Comparison of ENCODE assay signal across 24 cellular contexts in the genomic region with DNA sequence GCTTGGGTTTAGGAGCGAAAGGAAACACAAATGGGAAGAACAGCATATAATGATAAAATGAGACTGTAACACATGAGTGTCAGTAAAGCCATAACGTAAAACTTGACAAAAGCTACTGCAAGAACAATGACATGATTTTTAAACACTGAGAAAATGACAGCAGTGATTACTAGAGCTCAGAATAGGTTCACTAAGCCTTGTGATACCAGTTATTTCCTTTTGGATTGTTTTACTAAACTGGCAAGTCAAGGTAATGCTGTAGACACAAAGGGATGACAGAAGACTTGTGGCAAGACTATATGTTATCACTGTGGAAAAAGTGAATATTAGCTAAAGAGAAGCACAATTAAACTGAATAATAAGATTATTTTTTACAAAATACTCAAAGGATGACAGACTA. TPM values are rescaled to one million over a fixed set of nuclear protein-coding genes. Genes with fewer than 3 reads are reported as not detected.
A peak's percentile ranks its signal among the peaks of the same experiment; 100 is the strongest.
DNase-seq lines count a peak whose midpoint lies in the region; ATAC-seq, FAIRE-seq and TF ChIP-seq lines count a peak whose summit lies in the region.
"Had no signal": no experiment of that assay in that cellular context is flagged by ENCODE, and none has a peak within 500 bp of the region (broad histone marks: within the 10 kb centered on the region; RNA-seq: fewer than 3 reads in every experiment).

No MANE protein-coding gene starts in this region.

- peak overlapping the region; percentile 13 for H3K27ac Mint-ChIP-seq in activated naive CD4-positive, alpha-beta T cell treated with anti-CD3 and anti-CD28 coated beads for 36 hours
- no peak overlapping the region for H3K27ac Mint-ChIP-seq in activated naive CD4-positive, alpha-beta T cell treated with anti-CD3 and anti-CD28 coated beads, Interleukin-2, amount 50 U/mL, for 72 hours
- H3K27ac Mint-ChIP-seq in HFFc6, result peak overlapping the region; percentile 70

- no peak for ATAC-seq in activated naive CD4-positive, alpha-beta T cell treated with anti-CD3 and anti-CD28 coated beads, Interleukin-2, amount 50 U/mL, for 72 hours
- no peak for ATAC-seq in body of pancreas
- ATAC-seq: left lobe of liver, PC-3 had no signal

- H3K27ac ChIP-seq in endothelial cell of umbilical vein (ENCODE audit: insufficient read depth, low read depth, low read length), result peak overlapping the region; percentile 81
- peak overlapping the region in 7 of 8 donors; percentile 23 to 94 (median 92) for H3K27ac ChIP-seq in spleen
- peak overlapping the region in 1 of 4 donors; percentile 55 for H3K27ac ChIP-seq in body of pancreas
- H3K27ac ChIP-seq: esophagus muscularis mucosa, prostate gland, SJSA1 had no signal

- H3K9me3 ChIP-seq in endothelial cell of umbilical vein (replicated peaks; ENCODE audit: control insufficient read depth, insufficient read depth, low read length), result no peaks in the 10 kb centered on the region
- no peaks in the 10 kb centered on the region for H3K9me3 ChIP-seq in spleen
- no peaks in the 10 kb centered on the region for H3K9me3 ChIP-seq in body of pancreas
- H3K9me3 ChIP-seq: esophagus muscularis mucosa, prostate gland, SJSA1, tibial nerve had no signal

- no peak for DNase-seq in activated naive CD4-positive, alpha-beta T cell treated with anti-CD3 and anti-CD28 coated beads for 36 hours
- DNase-seq in activated naive CD4-positive, alpha-beta T cell treated with anti-CD3 and anti-CD28 coated beads, Interleukin-2, amount 50 U/mL, for 72 hours (ENCODE audit: low spot score in 2 of 2), result no peak
- DNase-seq in HFFc6 (no peak), endothelial cell of umbilical vein (ENCODE audit: low read depth, low spot score) (peak; percentile 54), spleen (no peak), body of pancreas (no peak), NCI-H128 (lab: John Stamatoyannopoulos, UW; ENCODE audit: unreplicated experiment) (no peak)
- no peak for DNase-seq in stimulated activated naive CD4-positive, alpha-beta T cell treated with Interleukin-2 at 50 U/mL for 16 hours (lab: John Stamatoyannopoulos, UW)
- DNase-seq: activated CD4-positive, CD25-positive, alpha-beta regulatory T cell; activated CD8-positive, alpha-beta memory T cell treated with anti-CD3 and anti-CD28 coated beads, Interleukin-2, amount 50 U/mL, for 4 hours; activated naive CD4-positive, alpha-beta T cell treated with Interleukin-2 at 50 U/mL for 16 hours; EL; PC-3; stimulated activated CD4-positive, alpha-beta T cell treated with anti-CD3 and anti-CD28 coated beads, Interleukin-12 subunit alpha, Interleukin-12 subunit beta, amount 100 ng/mL, for 4 hours had no signal

- POLR2A ChIA-PET in endothelial cell of umbilical vein (lab: Charles Lee), result no interaction called here

- H3K4me1 ChIP-seq in endothelial cell of umbilical vein (ENCODE audit: control insufficient read depth, extremely low read depth, insufficient read depth, low read length) (peaks cover 46% of the 10 kb centered on the region), spleen (peaks cover 32 to 87% (median 66%) of the 10 kb centered on the region in 6 donors), body of pancreas (peaks cover 49% of the 10 kb centered on the region)
- H3K4me1 ChIP-seq: prostate gland had no signal

- WGBS in spleen, 5 donors, result 63 to 76% (median 72%) methylated on average over 2 of the region's 2 CpGs
- 70 to 71% methylated on average over 2 of the region's 2 CpGs for WGBS in body of pancreas, 2 donors

- H3K4me2 ChIP-seq in endothelial cell of umbilical vein (ENCODE audit: insufficient read depth, low read length), result peak overlapping the region; percentile 81

- CTCF ChIA-PET in activated naive CD4-positive, alpha-beta T cell treated with anti-CD3 and anti-CD28 coated beads for 36 hours (lab: Charles Lee), result interaction anchor here (0.6 to 3.7 kb wide), 6 partner anchors 8 to 361 kb away, joined by 3 to 19 read pairs (median 4); a partner anchor contains a TSS
- CTCF ChIA-PET in endothelial cell of umbilical vein (lab: Charles Lee), result interaction anchor here (1.0 to 3.9 kb wide), 6 partner anchors 9 to 767 kb away, joined by 3 to 18 read pairs (median 4); no protein-coding TSS in a partner anchor

- H3K36me3 Mint-ChIP-seq in activated naive CD4-positive, alpha-beta T cell treated with anti-CD3 and anti-CD28 coated beads for 36 hours (ENCODE audit: low read depth), result peaks cover 19% of the 10 kb centered on the region
- H3K36me3 Mint-ChIP-seq in activated naive CD4-positive, alpha-beta T cell treated with anti-CD3 and anti-CD28 coated beads, Interleukin-2, amount 50 U/mL, for 72 hours, result peaks cover 0 to 8% of the 10 kb centered on the region in 2 donors
- H3K36me3 Mint-ChIP-seq in HFFc6 (ENCODE audit: low read depth), result peaks cover 34% of the 10 kb centered on the region

- intact Hi-C loops in activated naive CD4-positive, alpha-beta T cell treated with anti-CD3 and anti-CD28 coated beads for 36 hours (cut with micrococcal nuclease), result no loop called here
- intact Hi-C loops in endothelial cell of umbilical vein (cut with micrococcal nuclease), result no loop called here
- intact Hi-C loops in spleen (cut with DNase I; ENCODE audit: low total_unique reads), result no loop called here
- intact Hi-C loops in body of pancreas (cut with DNase I), result no loop called here

- no peaks in the 10 kb centered on the region for H3K9me1 ChIP-seq in endothelial cell of umbilical vein (replicated peaks; ENCODE audit: control insufficient read depth, extremely low read depth, insufficient read depth, low read length)

- peaks cover 80% of the 10 kb centered on the region for H3K79me2 ChIP-seq in endothelial cell of umbilical vein (ENCODE audit: control insufficient read depth, insufficient read depth, low read length)

- no peak for FAIRE-seq in endothelial cell of umbilical vein (lab: Jason Lieb, UNC)
- FAIRE-seq: GM19239, H54 had no signal

- H3K27me3 ChIP-seq in endothelial cell of umbilical vein (ENCODE audit: control insufficient read depth in 2 of 2, insufficient read depth in 2 of 2, low read length in 2 of 2), result no peaks in the 10 kb centered on the region
- H3K27me3 ChIP-seq in spleen (replicated peaks in 1 of 7), result no peaks in the 10 kb centered on the region
- H3K27me3 ChIP-seq in body of pancreas, result no peaks in the 10 kb centered on the region
- H3K27me3 ChIP-seq: esophagus muscularis mucosa, SJSA1, tibial nerve had no signal

- H4K20me1 ChIP-seq in endothelial cell of umbilical vein (replicated peaks; ENCODE audit: control insufficient read depth, extremely low read depth, insufficient read depth, low read length), result no peaks in the 10 kb centered on the region

- H3K36me3 ChIP-seq in endothelial cell of umbilical vein (ENCODE audit: control insufficient read depth in 2 of 2, extremely low read depth in 1 of 2, insufficient read depth in 2 of 2, low read length in 2 of 2) (peaks cover 11 to 16% of the 10 kb centered on the region in 2 experiments), spleen (peaks cover 2 to 47% (median 37%) of the 10 kb centered on the region in 6 donors), body of pancreas (replicated peaks in 1 of 2; ENCODE audit: insufficient read depth in 1 of 2, low read depth in 2 of 2) (peaks cover 10 to 14% of the 10 kb centered on the region in 2 donors)
- H3K36me3 ChIP-seq: prostate gland had no signal

- no peaks in the 10 kb centered on the region for H3K27me3 Mint-ChIP-seq in activated naive CD4-positive, alpha-beta T cell treated with anti-CD3 and anti-CD28 coated beads for 36 hours (ENCODE audit: low read depth)
- no peaks in the 10 kb centered on the region; the same call in 1 of the 2 replicates for H3K27me3 Mint-ChIP-seq in HFFc6 (ENCODE audit: insufficient read depth)

- TF ChIP-seq CTCF in HFFc6 (IDR thresholded peaks at IDR 0.05) (no peak), endothelial cell of umbilical vein (IDR thresholded peaks at IDR 0.05; ENCODE audit: extremely low read depth in 1 of 2, insufficient read depth in 1 of 2, low read depth in 1 of 2, low read length in 2 of 2) (no peak), spleen (IDR thresholded peaks at IDR 0.05 in 8 of 11, conservative IDR thresholded peaks at IDR 0.05 in 3 of 11) (no peak), body of pancreas (IDR thresholded peaks at IDR 0.05) (no peak)

- peak overlapping the region; percentile 57 for H3K9ac ChIP-seq in endothelial cell of umbilical vein (replicated peaks; ENCODE audit: extremely low read depth, insufficient read depth, low read length)

- H3K4me3 Mint-ChIP-seq in activated naive CD4-positive, alpha-beta T cell treated with anti-CD3 and anti-CD28 coated beads for 36 hours, result no peak overlapping the region
- H3K4me3 Mint-ChIP-seq in HFFc6, result no peak overlapping the region

- H2AFZ ChIP-seq in endothelial cell of umbilical vein (ENCODE audit: low read depth, low read length), result no peak overlapping the region

- H3K4me1 Mint-ChIP-seq in activated naive CD4-positive, alpha-beta T cell treated with anti-CD3 and anti-CD28 coated beads for 36 hours (ENCODE audit: low read depth), result peaks cover 54% of the 10 kb centered on the region
- peaks cover 80% of the 10 kb centered on the region for H3K4me1 Mint-ChIP-seq in HFFc6 (ENCODE audit: low read depth)

- TF ChIP-seq POLR2A in endothelial cell of umbilical vein (IDR thresholded peaks at IDR 0.05; ENCODE audit: low read depth, low read length) (no peak), spleen (IDR thresholded peaks at IDR 0.05) (no peak), body of pancreas (IDR thresholded peaks at IDR 0.05) (no peak)

- dilution Hi-C loops in endothelial cell of umbilical vein (cut with MboI; ENCODE audit: extremely low pct_ligation_motif_present, low sequenced_read_pairs), result no loop called here

- H3K4me3 ChIP-seq in endothelial cell of umbilical vein (replicated peaks in 1 of 3; ENCODE audit: insufficient read depth in 1 of 3, low read depth in 1 of 3, low read length in 3 of 3) (no peak overlapping the region), spleen (peak overlapping the region in 1 of 8 donors; percentile 76), body of pancreas (no peak overlapping the region)
- H3K4me3 ChIP-seq: esophagus muscularis mucosa, prostate gland, SJSA1, tibial nerve had no signal

- BruUV-seq in endothelial cell of umbilical vein (replicated peaks; lab: Mats Ljungman, UMichigan), result no TSS peak

- no peaks in the 10 kb centered on the region for H3K9me3 Mint-ChIP-seq in activated naive CD4-positive, alpha-beta T cell treated with anti-CD3 and anti-CD28 coated beads for 36 hours
- no peaks in the 10 kb centered on the region for H3K9me3 Mint-ChIP-seq in activated naive CD4-positive, alpha-beta T cell treated with anti-CD3 and anti-CD28 coated beads, Interleukin-2, amount 50 U/mL, for 72 hours
- H3K9me3 Mint-ChIP-seq in HFFc6, result no peaks in the 10 kb centered on the region

RNA-seq across cellular contexts. Expression of a gene that starts 12.7 kb away (rescaled TPM):
- 10 to 100 TPM; 74.2 to 75.0 TPM for total RNA-seq in activated naive CD4-positive, alpha-beta T cell treated with anti-CD3 and anti-CD28 coated beads for 36 hours
- 100 to 1,000 TPM in 1 of 2 donors, 10 to 100 TPM in 1; 90.0 to 128 TPM for total RNA-seq in activated naive CD4-positive, alpha-beta T cell treated with anti-CD3 and anti-CD28 coated beads, Interleukin-2, amount 50 U/mL, for 72 hours
- 100 to 1,000 TPM; 124 to 156 (median 144) TPM for total RNA-seq in HFFc6 (2021; fragmentation: NEBNext Ultra II Directional; extraction: Animal tissue kit (Norgen Biotek cat#: 25700))
- total RNA-seq in endothelial cell of umbilical vein, result 119 and 127 TPM in 2 replicates
- polyA plus RNA-seq in endothelial cell of umbilical vein, result 55.5 and 62.1 TPM in 2 replicates
- 85.7 and 94.7 TPM in 2 replicates for polyA plus RNA-seq in endothelial cell of umbilical vein (2011; cell fraction: cytosol; rRNA removed)
- 50.5 and 61.4 TPM in 2 replicates for polyA plus RNA-seq in endothelial cell of umbilical vein (2011; cell fraction: nucleus; rRNA removed)
- 107 and 142 TPM in 2 replicates for polyA plus RNA-seq in endothelial cell of umbilical vein (2012)
- 174 and 175 TPM in 2 replicates for polyA minus RNA-seq in endothelial cell of umbilical vein
- polyA minus RNA-seq in endothelial cell of umbilical vein (2011; cell fraction: cytosol; rRNA and poly(A)+ RNA removed), result 79.4 TPM
- polyA minus RNA-seq in endothelial cell of umbilical vein (2011; cell fraction: nucleus; rRNA and poly(A)+ RNA removed), result 39.6 and 56.8 TPM in 2 replicates
- 100 to 1,000 TPM; 196 to 352 (median 292) TPM for total RNA-seq in spleen
- 10 to 100 TPM; 39.3 to 91.2 (median 63.6) TPM for polyA plus RNA-seq in spleen
- total RNA-seq in body of pancreas, result 10 to 100 TPM; 60.2 to 80.1 TPM

RNA-seq across cellular contexts. Expression of a gene that starts 28.3 kb away (rescaled TPM):
- total RNA-seq in activated naive CD4-positive, alpha-beta T cell treated with anti-CD3 and anti-CD28 coated beads for 36 hours, result not detected
- total RNA-seq in activated naive CD4-positive, alpha-beta T cell treated with anti-CD3 and anti-CD28 coated beads, Interleukin-2, amount 50 U/mL, for 72 hours, result not detected
- under 1 TPM in 1 of 6 experiments, not detected in 5; 0.65 TPM for total RNA-seq in HFFc6 (2021; fragmentation: NEBNext Ultra II Directional; extraction: Animal tissue kit (Norgen Biotek cat#: 25700))
- total RNA-seq in endothelial cell of umbilical vein, result not detected in 2 replicates
- polyA plus RNA-seq in endothelial cell of umbilical vein, result not detected in 2 replicates
- not detected in 2 replicates for polyA plus RNA-seq in endothelial cell of umbilical vein (2011; cell fraction: cytosol; rRNA removed)
- not detected in 2 replicates for polyA plus RNA-seq in endothelial cell of umbilical vein (2011; cell fraction: nucleus; rRNA removed)
- polyA plus RNA-seq in endothelial cell of umbilical vein (2012), result 0.79 TPM in 1 of 2 replicates, not detected in the other
- not detected in 2 replicates for polyA minus RNA-seq in endothelial cell of umbilical vein
- polyA minus RNA-seq in endothelial cell of umbilical vein (2011; cell fraction: cytosol; rRNA and poly(A)+ RNA removed), result not detected
- polyA minus RNA-seq in endothelial cell of umbilical vein (2011; cell fraction: nucleus; rRNA and poly(A)+ RNA removed), result not detected in 2 replicates
- not detected for total RNA-seq in spleen
- not detected for polyA plus RNA-seq in spleen
- total RNA-seq in body of pancreas, result not detected
- total RNA-seq: esophagus muscularis mucosa; left lobe of liver; M059J; PC-3; SJSA1; T-helper 2 cell treated with Interferon-gamma antibody and Interleukin-4, amounts not matched to agents 100 ng/mL and 5 ng/mL, for 36 hours; tibial nerve had no signal
- polyA plus RNA-seq: AG04450 had no signal

RNA-seq across cellular contexts. Expression of a gene that starts 45.4 kb away (rescaled TPM):
- total RNA-seq in activated naive CD4-positive, alpha-beta T cell treated with anti-CD3 and anti-CD28 coated beads for 36 hours, result 10 to 100 TPM; 52.5 to 54.3 TPM
- total RNA-seq in activated naive CD4-positive, alpha-beta T cell treated with anti-CD3 and anti-CD28 coated beads, Interleukin-2, amount 50 U/mL, for 72 hours, result 10 to 100 TPM; 49.6 to 70.6 TPM
- total RNA-seq in HFFc6 (2021; fragmentation: NEBNext Ultra II Directional; extraction: Animal tissue kit (Norgen Biotek cat#: 25700)), result 10 to 100 TPM; 89.2 to 99.3 (median 96.4) TPM
- total RNA-seq in endothelial cell of umbilical vein, result 77.2 and 78.1 TPM in 2 replicates
- 76.4 and 94.6 TPM in 2 replicates for polyA plus RNA-seq in endothelial cell of umbilical vein
- polyA plus RNA-seq in endothelial cell of umbilical vein (2011; cell fraction: cytosol; rRNA removed), result 82.4 and 95.6 TPM in 2 replicates
- 43.6 and 57.3 TPM in 2 replicates for polyA plus RNA-seq in endothelial cell of umbilical vein (2011; cell fraction: nucleus; rRNA removed)
- 110 and 129 TPM in 2 replicates for polyA plus RNA-seq in endothelial cell of umbilical vein (2012)
- polyA minus RNA-seq in endothelial cell of umbilical vein, result 67.7 and 74.3 TPM in 2 replicates
- 55.9 TPM for polyA minus RNA-seq in endothelial cell of umbilical vein (2011; cell fraction: cytosol; rRNA and poly(A)+ RNA removed)
- polyA minus RNA-seq in endothelial cell of umbilical vein (2011; cell fraction: nucleus; rRNA and poly(A)+ RNA removed), result 21.2 and 27.1 TPM in 2 replicates
- total RNA-seq in spleen, result 10 to 100 TPM; 29.9 to 56.2 (median 35.0) TPM
- polyA plus RNA-seq in spleen, result 10 to 100 TPM; 38.5 to 49.6 (median 47.7) TPM
- total RNA-seq in body of pancreas, result 10 to 100 TPM; 18.7 to 34.9 TPM

Comparison
In these comparisons a context has a peak if more than half of its experiments do, and no peak if none do; other contexts are left out.
1. H3K27ac Mint-ChIP-seq: peak in activated naive CD4-positive, alpha-beta T cell treated with anti-CD3 and anti-CD28 coated beads for 36 hours (single experiment) and HFFc6 (single experiment); none in activated naive CD4-positive, alpha-beta T cell treated with anti-CD3 and anti-CD28 coated beads, Interleukin-2, amount 50 U/mL, for 72 hours (0 of 2).